9 cellular contexts compared by ENCODE assay signal in genomic region chr3:69855436-69856162, GRCh38.
DNase-seq lines count a peak whose midpoint lies in the region; ATAC-seq, FAIRE-seq and TF ChIP-seq lines count a peak whose summit lies in the region.
"Had no signal": no experiment of that assay in that cellular context is flagged by ENCODE, and none has a peak within 500 bp of the region (broad histone marks: within the 10 kb centered on the region; RNA-seq: fewer than 3 reads in every experiment).

No MANE protein-coding gene starts in this region.

- H3K4me1 ChIP-seq in ACC112 (ENCODE audit: control insufficient read depth, insufficient read depth, low read length, unreplicated experiment) = peaks cover 14% of the 10 kb centered on the region
- no peaks in the 10 kb centered on the region for H3K4me1 ChIP-seq in HepG2 (ENCODE audit: insufficient read depth, low read length)

- no peaks in the 10 kb centered on the region for H3K36me3 ChIP-seq in ACC112 (ENCODE audit: insufficient read depth, low read length)
- H3K36me3 ChIP-seq in bronchial epithelial cell (ENCODE audit: control insufficient read depth, insufficient read depth, low read length) = no peaks in the 10 kb centered on the region
- H3K36me3 ChIP-seq in HepG2 (replicated peaks in 1 of 2; ENCODE audit: control insufficient read depth in 1 of 2, insufficient read depth in 2 of 2, low read length in 2 of 2) = no peaks in the 10 kb centered on the region

- POLR2A ChIA-PET in HepG2 (lab: Yijun Ruan, JAX) = no interaction called here

- H3K4me3 ChIP-seq in ACC112 (ENCODE audit: low read depth, low read length) (peak overlapping the region; percentile 6; the same call in 1 of the 2 replicates), bronchial epithelial cell (ENCODE audit: low read depth, low read length) (no peak overlapping the region), HepG2 (replicated peaks in 1 of 3; ENCODE audit: insufficient read depth in 1 of 3, low read depth in 2 of 3, low read length in 3 of 3) (no peak overlapping the region)

- H3K79me2 ChIP-seq in ACC112 (ENCODE audit: control insufficient read depth, insufficient read depth, low read length, unreplicated experiment) (no peaks in the 10 kb centered on the region), HepG2 (ENCODE audit: insufficient read depth, low read length) (no peaks in the 10 kb centered on the region)

- FAIRE-seq in bronchial epithelial cell (lab: Jason Lieb, UNC) = no peak
- no peak for FAIRE-seq in HepG2 (lab: Jason Lieb, UNC)

- TF ChIP-seq EP300 in HepG2 (IDR thresholded peaks at IDR 0.05; ENCODE audit: low read depth in 2 of 2, low read length in 2 of 2) = no peak
- TF ChIP-seq EP300 in HepG2 (CRISPR knock-in tag; IDR thresholded peaks at IDR 0.05; ENCODE audit: borderline replicate concordance) = no peak

- no peak overlapping the region for H3K4me2 ChIP-seq in HepG2 (ENCODE audit: low read depth, low read length)

- ATAC-seq in HepG2 (no peak), GM19397 (IDR thresholded peaks at IDR 0.05; ENCODE audit: unreplicated experiment) (no peak), HG03354 (IDR thresholded peaks at IDR 0.05; ENCODE audit: poor library complexity, severe bottlenecking, unreplicated experiment) (no peak), GM18511 (IDR thresholded peaks at IDR 0.05; ENCODE audit: unreplicated experiment) (no peak)

- H3K9ac ChIP-seq in HepG2 (ENCODE audit: insufficient read depth, low read depth, low read length) = no peak overlapping the region

- H2AFZ ChIP-seq in ACC112 (ENCODE audit: low read length, unreplicated experiment) = no peak overlapping the region
- H2AFZ ChIP-seq in HepG2 (ENCODE audit: low read length) = no peak overlapping the region

- DNase-seq in M059J (ENCODE audit: low read depth) = peak; percentile 26
- DNase-seq in bronchial epithelial cell (ENCODE audit: low read depth) = no peak
- no peak for DNase-seq in HepG2 (ENCODE audit: low spot score)
- DNase-seq in NCI-H748 treated with DMSO at 0.1 percent for 48 hours (lab: John Stamatoyannopoulos, UW) = no peak
- DNase-seq: activated CD4-positive, alpha-beta T cell treated with anti-CD3 and anti-CD28 coated beads, Interleukin-2, amount 50 U/mL, for 1 hour had no signal

- TF ChIP-seq POLR2A in HepG2 (IDR thresholded peaks at IDR 0.05; ENCODE audit: insufficient read depth in 1 of 2, low read depth in 2 of 2, low read length in 2 of 2) = no peak

- no peaks in the 10 kb centered on the region for H3K27me3 ChIP-seq in ACC112 (ENCODE audit: insufficient read depth, low read length)
- H3K27me3 ChIP-seq in bronchial epithelial cell (ENCODE audit: control insufficient read depth, insufficient read depth, low read length) = no peaks in the 10 kb centered on the region
- no peaks in the 10 kb centered on the region for H3K27me3 ChIP-seq in HepG2 (ENCODE audit: control insufficient read depth in 1 of 2, insufficient read depth in 2 of 2, low read length in 2 of 2)

- TF ChIP-seq CTCF in bronchial epithelial cell (IDR thresholded peaks at IDR 0.05; ENCODE audit: insufficient read depth, low read length, severe bottlenecking) = peak; percentile 15
- TF ChIP-seq CTCF in HepG2 (CRISPR knock-in tag; IDR thresholded peaks at IDR 0.05) = no peak

- WGBS in HepG2 (ENCODE audit: low lambda C conversion rate) = 2% methylated on average over 5 of the region's 5 CpGs

- no peaks in the 10 kb centered on the region for H3K9me3 ChIP-seq in HepG2 (ENCODE audit: low read length)

- TF ChIP-seq RAD21 in HepG2 (CRISPR knock-in tag; IDR thresholded peaks at IDR 0.05) = no peak

- CTCF ChIA-PET in HepG2 (lab: Yijun Ruan, JAX; ENCODE audit: low intra/inter-chr PET ratio, low total read pairs) = no interaction called here

- no peaks in the 10 kb centered on the region for H4K20me1 ChIP-seq in HepG2 (ENCODE audit: insufficient read depth, low read length)

- BruUV-seq in HepG2 (replicated peaks; lab: Mats Ljungman, UMichigan) = no TSS peak

- H3K27ac ChIP-seq in ACC112 (ENCODE audit: low read depth, low read length) (no peak overlapping the region), HepG2 (ENCODE audit: extremely low read length, insufficient read depth, low read length) (no peak overlapping the region)

- intact Hi-C loops in HepG2 (cut with micrococcal nuclease; ENCODE audit: unreplicated experiment) = loop anchor here (2.0 kb wide), 1 partner anchor 165 kb away; no protein-coding TSS in a partner anchor

- in situ Hi-C loops in HepG2 (cut with HindIII; ENCODE audit: extremely low pct_ligation_motif_present, low pct_unique_long_range_greater_than_20kb) = no loop called here

TF ChIP-seq in HepG2, 621 proteins besides CTCF, POLR2A, EP300 and RAD21:
- no peak for TF ChIP-seq NR1H2 (CRISPR knock-in tag; IDR thresholded peaks at IDR 0.05; ENCODE audit: borderline replicate concordance, low read depth)
- TF ChIP-seq STAG1 (CRISPR knock-in tag; IDR thresholded peaks at IDR 0.05) = peak; percentile 18; the same call in 1 of the 2 replicates
